In the genomic region with DNA sequence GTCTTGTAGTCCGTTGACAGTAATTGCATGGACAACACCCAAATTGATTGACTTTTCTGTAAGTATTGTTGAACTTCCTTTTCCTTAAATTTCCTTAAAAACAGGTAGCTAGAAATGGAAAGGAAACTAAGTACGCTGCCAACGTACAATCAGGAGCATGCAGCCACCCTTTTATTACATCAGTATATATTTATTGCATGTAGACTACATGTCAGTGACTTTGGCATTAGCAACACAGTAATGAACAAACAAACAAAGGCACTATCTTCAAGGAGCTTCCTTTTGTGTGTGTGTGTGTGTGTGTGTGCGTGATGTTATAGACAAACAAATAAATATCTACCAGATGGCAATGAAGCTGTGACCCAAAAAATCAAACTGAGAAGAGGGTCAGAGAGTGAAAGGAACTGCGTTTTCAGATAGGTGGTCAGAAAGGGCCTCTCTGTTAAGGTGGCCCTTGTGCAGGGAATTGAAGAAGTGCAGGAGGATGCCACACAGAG, we compare ENCODE assay signal across 25 cellular contexts. TPM values are rescaled to one million over a fixed set of nuclear protein-coding genes. Genes with fewer than 3 reads are reported as not detected.
DNase-seq lines count a peak whose midpoint lies in the region; ATAC-seq, FAIRE-seq and TF ChIP-seq lines count a peak whose summit lies in the region.
"Had no signal": no experiment of that assay in that cellular context is flagged by ENCODE, and none has a peak within 500 bp of the region (broad histone marks: within the 10 kb centered on the region; RNA-seq: fewer than 3 reads in every experiment).

Gene OR9Q1 (plus strand): TSS at position 447 of the 497 bp plus-strand sequence. CDS start 155,564 bp downstream, outside the sequence.

- H2BK120ac ChIP-seq in IMR-90 (ENCODE audit: low read depth, low read length), result peak within 1 kb of the TSS; percentile 81

- peak within 1 kb of the TSS; percentile 61 for H3K14ac ChIP-seq in IMR-90 (replicated peaks; ENCODE audit: low read depth, low read length)

- H2AK9ac ChIP-seq in IMR-90 (replicated peaks; ENCODE audit: low read depth, low read length, poor library complexity), result peak within 1 kb of the TSS; percentile 12

- peak within 1 kb of the TSS; percentile 91 for H3K4ac ChIP-seq in IMR-90 (ENCODE audit: low read depth, low read length)

- peak within 1 kb of the TSS; percentile 65 for H2BK5ac ChIP-seq in IMR-90 (ENCODE audit: low read depth, low read length, poor library complexity, severe bottlenecking)

- H4K20me1 ChIP-seq in IMR-90 (ENCODE audit: insufficient read depth, low read length), result no peaks in the 10 kb centered on the region

- no peak within 1 kb of the TSS; the same call in 1 of the 2 replicates for H3K4me2 ChIP-seq in IMR-90 (ENCODE audit: low read depth, low read length)

- H3K27ac ChIP-seq in IMR-90 (ENCODE audit: insufficient read depth, low read length), result peak within 1 kb of the TSS; percentile 66
- H3K27ac ChIP-seq in colonic mucosa, result peak within 1 kb of the TSS; percentile 48
- peak within 1 kb of the TSS; percentile 39 for H3K27ac ChIP-seq in lower lobe of right lung
- H3K27ac ChIP-seq in small intestine (ENCODE audit: low read depth in 1 of 2, low read length in 1 of 2), result peak within 1 kb of the TSS in 1 of 2 donors; percentile 72
- H3K27ac ChIP-seq: RWPE1, suprapubic skin had no signal

- in situ Hi-C loops in IMR-90 (cut with MboI; ENCODE audit: low sequenced_read_pairs), result no loop called here

- no peak for TF ChIP-seq POLR2A in IMR-90 (IDR thresholded peaks at IDR 0.05; ENCODE audit: low read depth, low read length)

- CTCF ChIA-PET in IMR-90 (lab: Yijun Ruan, JAX), result no interaction called here

- no peaks in the 10 kb centered on the region for H3K9me3 ChIP-seq in IMR-90 (ENCODE audit: control insufficient read depth, insufficient read depth, low read length)
- no peaks in the 10 kb centered on the region for H3K9me3 ChIP-seq in colonic mucosa
- H3K9me3 ChIP-seq in lower lobe of right lung, result no peaks in the 10 kb centered on the region
- no peaks in the 10 kb centered on the region for H3K9me3 ChIP-seq in small intestine (ENCODE audit: control insufficient read depth, low read depth)
- H3K9me3 ChIP-seq: Caco-2, MG63, suprapubic skin had no signal

- FAIRE-seq in small intestine (lab: Jason Lieb, UNC), result no peak
- FAIRE-seq: endometrium had no signal

- H3K4me3 ChIP-seq in IMR-90 (ENCODE audit: insufficient read depth, low read depth, low read length) (no peak within 1 kb of the TSS), colonic mucosa (no peak within 1 kb of the TSS), lower lobe of right lung (peak within 1 kb of the TSS; percentile 7), small intestine (ENCODE audit: low read depth in 1 of 2, low read length in 2 of 2) (no peak within 1 kb of the TSS)
- H3K4me3 ChIP-seq: MG63, suprapubic skin had no signal

- TF ChIP-seq CTCF in IMR-90 (conservative IDR thresholded peaks at IDR 0.05; ENCODE audit: low read depth, low read length), result no peak
- no peak for TF ChIP-seq CTCF in colonic mucosa (IDR thresholded peaks at IDR 0.05)
- no peak for TF ChIP-seq CTCF in lower lobe of right lung (IDR thresholded peaks at IDR 0.05)

- intact Hi-C loops in IMR-90 (cut with micrococcal nuclease) (no loop called here), colonic mucosa (cut with DNase I) (no loop called here), lower lobe of right lung (cut with DNase I) (no loop called here)

- peak within 1 kb of the TSS; percentile 79 for H4K91ac ChIP-seq in IMR-90 (ENCODE audit: insufficient read depth, low read depth, low read length)

- peak within 1 kb of the TSS; percentile 78 for H2AFZ ChIP-seq in IMR-90 (replicated peaks; ENCODE audit: low read length, poor library complexity)

- no peaks in the 10 kb centered on the region for H3K79me1 ChIP-seq in IMR-90 (ENCODE audit: low read depth in 1 of 2, low read length in 2 of 2)

- peak within 1 kb of the TSS; percentile 65 to 88 for H4K8ac ChIP-seq in IMR-90 (ENCODE audit: low read depth in 2 of 2, low read length in 2 of 2)

- H3K36me3 ChIP-seq in IMR-90 (ENCODE audit: control insufficient read depth, insufficient read depth, low read length) (no peaks in the 10 kb centered on the region), colonic mucosa (no peaks in the 10 kb centered on the region), lower lobe of right lung (no peaks in the 10 kb centered on the region), small intestine (ENCODE audit: control insufficient read depth in 2 of 2, insufficient read depth in 2 of 2, low read length in 2 of 2) (no peaks in the 10 kb centered on the region)
- H3K36me3 ChIP-seq: MG63, suprapubic skin had no signal

- H3K56ac ChIP-seq in IMR-90 (ENCODE audit: extremely low read depth, insufficient read depth, low read length), result peak within 1 kb of the TSS; percentile 34; the same call in 1 of the 2 replicates

- POLR2A ChIA-PET in IMR-90 (lab: Charles Lee; ENCODE audit: unreplicated experiment), result no interaction called here

- H3K23ac ChIP-seq in IMR-90 (ENCODE audit: low read depth, low read length), result peak within 1 kb of the TSS; percentile 59; the same call in 1 of the 2 replicates

- peak within 1 kb of the TSS; percentile 93 for H4K5ac ChIP-seq in IMR-90 (ENCODE audit: low read depth, low read length)

- ATAC-seq in IMR-90 (ENCODE audit: low read depth) (no peak), lower lobe of right lung (no peak), GM18861 (IDR thresholded peaks at IDR 0.05; ENCODE audit: unreplicated experiment) (no peak), HG02763 (IDR thresholded peaks at IDR 0.05; ENCODE audit: unreplicated experiment) (no peak)
- ATAC-seq: activated CD8-positive, alpha-beta T cell treated with anti-CD3 and anti-CD28 coated beads, Interleukin-2, amount 10 ng/mL, durations not matched to agents 7 days and 5 days; sciatic nerve; WTC11 had no signal

- peak within 1 kb of the TSS; percentile 92 for H2BK20ac ChIP-seq in IMR-90 (ENCODE audit: low read depth, low read length)

- H3K27me3 ChIP-seq in IMR-90 (ENCODE audit: control insufficient read depth, insufficient read depth, low read length) (no peaks in the 10 kb centered on the region), colonic mucosa (no peaks in the 10 kb centered on the region), lower lobe of right lung (ENCODE audit: low read depth) (no peaks in the 10 kb centered on the region), small intestine (ENCODE audit: control insufficient read depth in 2 of 2, insufficient read depth in 2 of 2, low read length in 2 of 2) (no peaks in the 10 kb centered on the region)
- H3K27me3 ChIP-seq: MG63, suprapubic skin had no signal

- dilution Hi-C loops in IMR-90 (cut with HindIII; ENCODE audit: low sequenced_read_pairs, unreplicated experiment), result no loop called here

- no CpG with 5 or more reads among the region's 5 CpGs for WGBS in IMR-90 (ENCODE audit: extremely low coverage in 2 of 2, insufficient read length in 1 of 2), 2 experiments
- 32 to 37% (median 35%) methylated on average over 5 of the region's 5 CpGs for WGBS in small intestine, 3 donors

- TF ChIP-seq RAD21 in IMR-90 (IDR thresholded peaks at IDR 0.05; ENCODE audit: low read length), result no peak

- DNase-seq in IMR-90 (no peak), colonic mucosa (no peak), lower lobe of right lung (no peak), small intestine (peak; percentile 30), hepatic stellate cell (ENCODE audit: low spot score) (no peak), NCI-H526 (lab: John Stamatoyannopoulos, UW) (no peak)
- DNase-seq: activated CD8-positive, alpha-beta T cell treated with anti-CD3 and anti-CD28 coated beads, Interleukin-2, amount 10 ng/mL, durations not matched to agents 7 days and 5 days; activated naive CD8-positive, alpha-beta T cell treated with anti-CD3 and anti-CD28 coated beads, Interleukin-2, amount 10 ng/mL, durations not matched to agents 7 days and 5 days; AML-193; Caco-2; foreskin melanocyte; MG63; NCI-H1694 treated with DMSO at 0.1 percent for 48 hours; NCI-H446; stimulated activated CD4-positive, alpha-beta T cell treated with anti-CD3 and anti-CD28 coated beads, Interleukin-4, amount 100 ng/mL, for 1 hour had no signal

- peak within 1 kb of the TSS; percentile 95 for H3K18ac ChIP-seq in IMR-90 (ENCODE audit: low read depth, low read length)

- H3K4me1 ChIP-seq in IMR-90 (ENCODE audit: control insufficient read depth, insufficient read depth, low read length) (peaks cover 21% of the 10 kb centered on the region), colonic mucosa (peaks cover 5% of the 10 kb centered on the region), lower lobe of right lung (peaks cover 24% of the 10 kb centered on the region), small intestine (ENCODE audit: control insufficient read depth in 2 of 2, insufficient read depth in 1 of 2, low read depth in 1 of 2, low read length in 1 of 2) (peaks cover 0 to 2% of the 10 kb centered on the region in 2 donors)
- H3K4me1 ChIP-seq: Caco-2 had no signal

- H2BK15ac ChIP-seq in IMR-90 (ENCODE audit: low read depth, low read length), result peak within 1 kb of the TSS; percentile 94

- no TSS peak for BruUV-seq in IMR-90 (replicated peaks; lab: Mats Ljungman, UMichigan)

- peak within 1 kb of the TSS; percentile 46 for H3K9ac ChIP-seq in IMR-90 (ENCODE audit: low read depth, low read length)
- H3K9ac ChIP-seq in colonic mucosa (ENCODE audit: low read depth in 2 of 2, low read length in 2 of 2), result peak within 1 kb of the TSS in 1 of 2 donors; percentile 7

- peaks cover 16% of the 10 kb centered on the region for H3K9me1 ChIP-seq in IMR-90 (ENCODE audit: insufficient read depth, low read length)

- H2AK5ac ChIP-seq in IMR-90 (ENCODE audit: low read depth, low read length), result peak within 1 kb of the TSS; percentile 85

TF ChIP-seq in IMR-90, 13 proteins besides CTCF, POLR2A, EP300 and RAD21 (continues in another document):
- TF ChIP-seq BHLHE40 (IDR thresholded peaks at IDR 0.05; ENCODE audit: low read depth, low read length), result no peak
- TF ChIP-seq, protein P1, sequence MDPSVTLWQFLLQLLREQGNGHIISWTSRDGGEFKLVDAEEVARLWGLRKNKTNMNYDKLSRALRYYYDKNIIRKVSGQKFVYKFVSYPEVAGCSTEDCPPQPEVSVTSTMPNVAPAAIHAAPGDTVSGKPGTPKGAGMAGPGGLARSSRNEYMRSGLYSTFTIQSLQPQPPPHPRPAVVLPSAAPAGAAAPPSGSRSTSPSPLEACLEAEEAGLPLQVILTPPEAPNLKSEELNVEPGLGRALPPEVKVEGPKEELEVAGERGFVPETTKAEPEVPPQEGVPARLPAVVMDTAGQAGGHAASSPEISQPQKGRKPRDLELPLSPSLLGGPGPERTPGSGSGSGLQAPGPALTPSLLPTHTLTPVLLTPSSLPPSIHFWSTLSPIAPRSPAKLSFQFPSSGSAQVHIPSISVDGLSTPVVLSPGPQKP (IDR thresholded peaks at IDR 0.05; ENCODE audit: borderline replicate concordance, low read depth, low read length), result no peak
- no peak for TF ChIP-seq CEBPB (IDR thresholded peaks at IDR 0.05; ENCODE audit: low read depth, low read length)
- TF ChIP-seq MAFK (IDR thresholded peaks at IDR 0.05; ENCODE audit: low read depth, low read length), result no peak
- TF ChIP-seq MAZ (IDR thresholded peaks at IDR 0.05; ENCODE audit: borderline replicate concordance, low read depth, low read length), result no peak

RNA-seq across cellular contexts. Expression of gene OR9Q1, which starts in this region (rescaled TPM):
- total RNA-seq in IMR-90 (2012; rRNA removed), result not detected in 2 replicates
- not detected in 2 replicates for polyA plus RNA-seq in IMR-90 (2012; rRNA removed)
- polyA plus RNA-seq in IMR-90 (2012; cell fraction: cytosol; rRNA removed), result not detected in 2 replicates
- polyA plus RNA-seq in IMR-90 (2012; cell fraction: nucleus; rRNA removed; ENCODE audit: low replicate concordance), result not detected in 2 replicates
- not detected for total RNA-seq in colonic mucosa
- total RNA-seq in lower lobe of right lung, result not detected
- not detected for polyA plus RNA-seq in small intestine
- total RNA-seq: activated CD8-positive, alpha-beta T cell treated with anti-CD3 and anti-CD28 coated beads, Interleukin-2, amount 10 ng/mL, durations not matched to agents 7 days and 5 days; activated naive CD8-positive, alpha-beta T cell treated with anti-CD3 and anti-CD28 coated beads, Interleukin-2, amount 10 ng/mL, durations not matched to agents 7 days and 5 days; activated T-helper 1 cell treated with anti-CD3 and anti-CD28 coated beads, Interleukin-12 subunit alpha, Interleukin-12 subunit beta, Interleukin-2, Interleukin-4 antibody, amounts not matched to agents 30 ng/mL and 10 ng/mL and 1 ng/mL, durations not matched to agents 14 hours and 24 hours and 36 hours; Caco-2; sciatic nerve; T-helper 1 cell treated with Interleukin-12 subunit alpha and Interleukin-12 subunit beta and Interleukin-4 antibody, amounts not matched to agents 30 ng/mL and 1 ng/mL, for 36 hours; WTC11 had no signal
- polyA plus RNA-seq: neural cell had no signal

Comparison
In these comparisons a context has a peak if more than half of its experiments do, and no peak if none do; other contexts are left out.
1. Peak in DNase-seq in small intestine; RNA of the gene not detected or under 1 TPM.